ENCODE assay signal across 1 cellular context in genomic region chr10:17123961-17124360, GRCh38.
TF ChIP-seq lines count a peak whose summit lies in the region.

No MANE protein-coding gene starts in this region.

TF ChIP-seq in GM23338, 12 proteins besides CTCF, POLR2A, EP300 and RAD21 (continued from another document):
- TF ChIP-seq, protein P1, sequence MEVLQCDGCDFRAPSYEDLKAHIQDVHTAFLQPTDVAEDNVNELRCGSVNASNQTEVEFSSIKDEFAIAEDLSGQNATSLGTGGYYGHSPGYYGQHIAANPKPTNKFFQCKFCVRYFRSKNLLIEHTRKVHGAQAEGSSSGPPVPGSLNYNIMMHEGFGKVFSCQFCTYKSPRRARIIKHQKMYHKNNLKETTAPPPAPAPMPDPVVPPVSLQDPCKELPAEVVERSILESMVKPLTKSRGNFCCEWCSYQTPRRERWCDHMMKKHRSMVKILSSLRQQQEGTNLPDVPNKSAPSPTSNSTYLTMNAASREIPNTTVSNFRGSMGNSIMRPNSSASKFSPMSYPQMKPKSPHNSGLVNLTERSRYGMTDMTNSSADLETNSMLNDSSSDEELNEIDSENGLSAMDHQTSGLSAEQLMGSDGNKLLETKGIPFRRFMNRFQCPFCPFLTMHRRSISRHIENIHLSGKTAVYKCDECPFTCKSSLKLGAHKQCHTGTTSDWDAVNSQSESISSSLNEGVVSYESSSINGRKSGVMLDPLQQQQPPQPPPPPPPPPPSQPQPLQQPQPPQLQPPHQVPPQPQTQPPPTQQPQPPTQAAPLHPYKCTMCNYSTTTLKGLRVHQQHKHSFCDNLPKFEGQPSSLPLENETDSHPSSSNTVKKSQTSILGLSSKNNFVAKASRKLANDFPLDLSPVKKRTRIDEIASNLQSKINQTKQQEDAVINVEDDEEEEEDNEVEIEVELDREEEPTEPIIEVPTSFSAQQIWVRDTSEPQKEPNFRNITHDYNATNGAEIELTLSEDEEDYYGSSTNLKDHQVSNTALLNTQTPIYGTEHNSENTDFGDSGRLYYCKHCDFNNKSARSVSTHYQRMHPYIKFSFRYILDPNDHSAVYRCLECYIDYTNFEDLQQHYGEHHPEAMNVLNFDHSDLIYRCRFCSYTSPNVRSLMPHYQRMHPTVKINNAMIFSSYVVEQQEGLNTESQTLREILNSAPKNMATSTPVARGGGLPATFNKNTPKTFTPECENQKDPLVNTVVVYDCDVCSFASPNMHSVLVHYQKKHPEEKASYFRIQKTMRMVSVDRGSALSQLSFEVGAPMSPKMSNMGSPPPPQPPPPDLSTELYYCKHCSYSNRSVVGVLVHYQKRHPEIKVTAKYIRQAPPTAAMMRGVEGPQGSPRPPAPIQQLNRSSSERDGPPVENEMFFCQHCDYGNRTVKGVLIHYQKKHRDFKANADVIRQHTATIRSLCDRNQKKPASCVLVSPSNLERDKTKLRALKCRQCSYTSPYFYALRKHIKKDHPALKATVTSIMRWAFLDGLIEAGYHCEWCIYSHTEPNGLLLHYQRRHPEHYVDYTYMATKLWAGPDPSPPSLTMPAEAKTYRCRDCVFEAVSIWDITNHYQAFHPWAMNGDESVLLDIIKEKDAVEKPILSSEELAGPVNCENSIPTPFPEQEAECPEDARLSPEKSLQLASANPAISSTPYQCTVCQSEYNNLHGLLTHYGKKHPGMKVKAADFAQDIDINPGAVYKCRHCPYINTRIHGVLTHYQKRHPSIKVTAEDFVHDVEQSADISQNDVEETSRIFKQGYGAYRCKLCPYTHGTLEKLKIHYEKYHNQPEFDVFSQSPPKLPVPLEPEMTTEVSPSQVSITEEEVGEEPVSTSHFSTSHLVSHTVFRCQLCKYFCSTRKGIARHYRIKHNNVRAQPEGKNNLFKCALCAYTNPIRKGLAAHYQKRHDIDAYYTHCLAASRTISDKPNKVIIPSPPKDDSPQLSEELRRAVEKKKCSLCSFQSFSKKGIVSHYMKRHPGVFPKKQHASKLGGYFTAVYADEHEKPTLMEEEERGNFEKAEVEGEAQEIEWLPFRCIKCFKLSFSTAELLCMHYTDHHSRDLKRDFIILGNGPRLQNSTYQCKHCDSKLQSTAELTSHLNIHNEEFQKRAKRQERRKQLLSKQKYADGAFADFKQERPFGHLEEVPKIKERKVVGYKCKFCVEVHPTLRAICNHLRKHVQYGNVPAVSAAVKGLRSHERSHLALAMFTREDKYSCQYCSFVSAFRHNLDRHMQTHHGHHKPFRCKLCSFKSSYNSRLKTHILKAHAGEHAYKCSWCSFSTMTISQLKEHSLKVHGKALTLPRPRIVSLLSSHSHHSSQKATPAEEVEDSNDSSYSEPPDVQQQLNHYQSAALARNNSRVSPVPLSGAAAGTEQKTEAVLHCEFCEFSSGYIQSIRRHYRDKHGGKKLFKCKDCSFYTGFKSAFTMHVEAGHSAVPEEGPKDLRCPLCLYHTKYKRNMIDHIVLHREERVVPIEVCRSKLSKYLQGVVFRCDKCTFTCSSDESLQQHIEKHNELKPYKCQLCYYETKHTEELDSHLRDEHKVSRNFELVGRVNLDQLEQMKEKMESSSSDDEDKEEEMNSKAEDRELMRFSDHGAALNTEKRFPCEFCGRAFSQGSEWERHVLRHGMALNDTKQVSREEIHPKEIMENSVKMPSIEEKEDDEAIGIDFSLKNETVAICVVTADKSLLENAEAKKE (CRISPR knock-in tag; IDR thresholded peaks at IDR 0.05): no peak
- TF ChIP-seq ZNF331 (CRISPR knock-in tag; IDR thresholded peaks at IDR 0.05; ENCODE audit: low read depth) (no peak), CREB1 (CRISPR knock-in tag; IDR thresholded peaks at IDR 0.05; ENCODE audit: low read depth) (no peak), ZNF114 (CRISPR knock-in tag; IDR thresholded peaks at IDR 0.05) (no peak), JUNB (IDR thresholded peaks at IDR 0.05; ENCODE audit: unreplicated experiment) (no peak), NANOG (IDR thresholded peaks at IDR 0.05; ENCODE audit: borderline replicate concordance) (no peak), EZH2phosphoT487 (IDR thresholded peaks at IDR 0.05; ENCODE audit: unreplicated experiment) (no peak), REST (IDR thresholded peaks at IDR 0.05; ENCODE audit: unreplicated experiment) (no peak), STAT1 (IDR thresholded peaks at IDR 0.05; ENCODE audit: unreplicated experiment) (no peak), POLR2AphosphoS5 (IDR thresholded peaks at IDR 0.05; ENCODE audit: low read depth) (no peak), ETS1 (IDR thresholded peaks at IDR 0.05) (no peak)
TF ChIP-seq in GM23338: peak in this region for 0.
